Comparison of ENCODE assay signal across 8 cellular contexts in genomic region chr11:416757-417621, GRCh38.
DNase-seq lines count a peak whose midpoint lies in the region; ATAC-seq and TF ChIP-seq lines count a peak whose summit lies in the region.

No MANE protein-coding gene starts in this region.

- DNase-seq in NCI-H1436 (lab: John Stamatoyannopoulos, UW) (peak; percentile 36), NCI-H1436 treated with DMSO at 0.1 percent for 48 hours (lab: John Stamatoyannopoulos, UW) (no peak), NCI-H748 (lab: John Stamatoyannopoulos, UW; ENCODE audit: unreplicated experiment) (peak; percentile 89), astrocyte of the spinal cord (ENCODE audit: low read depth, low spot score) (no peak), kidney tubule cell (ENCODE audit: low spot score) (peak; percentile 56)

- peaks cover 0 to 44% (median 30%) of the 10 kb centered on the region in 5 donors for H3K4me1 ChIP-seq in subcutaneous abdominal adipose tissue (ENCODE audit: control insufficient read depth in 5 of 5, insufficient read depth in 5 of 5, low read length in 5 of 5)

- H3K9me3 ChIP-seq in subcutaneous abdominal adipose tissue (ENCODE audit: control insufficient read depth in 5 of 5, low read length in 5 of 5) = no peaks in the 10 kb centered on the region

- in situ Hi-C loops in astrocyte of the spinal cord (cut with HindIII; ENCODE audit: low sequenced_read_pairs) = no loop called here

- no peak for TF ChIP-seq CTCF in astrocyte of the spinal cord (IDR thresholded peaks at IDR 0.05; ENCODE audit: low read depth, low read length)

- H3K27ac ChIP-seq in subcutaneous abdominal adipose tissue (ENCODE audit: low read depth, low read length) = peak overlapping the region; percentile 46

- ATAC-seq in HG02884 (IDR thresholded peaks at IDR 0.05; ENCODE audit: unreplicated experiment) (no peak), HG03280 (IDR thresholded peaks at IDR 0.05; ENCODE audit: unreplicated experiment) (no peak)

- H3K27me3 ChIP-seq in subcutaneous abdominal adipose tissue (ENCODE audit: control insufficient read depth in 5 of 5, insufficient read depth in 4 of 5, low read length in 5 of 5) = peaks cover 14 to 38% (median 21%) of the 10 kb centered on the region in 5 donors

- H3K36me3 ChIP-seq in subcutaneous abdominal adipose tissue (ENCODE audit: control insufficient read depth in 5 of 5, insufficient read depth in 5 of 5, low read length in 5 of 5) = no peaks in the 10 kb centered on the region

- H3K4me3 ChIP-seq in astrocyte of the spinal cord (ENCODE audit: low read depth, low read length) = peak overlapping the region; percentile 29
- peak overlapping the region in 4 of 5 donors; percentile 55 to 82 (median 64) for H3K4me3 ChIP-seq in subcutaneous abdominal adipose tissue (ENCODE audit: low read depth in 1 of 5, low read length in 5 of 5)

- peak overlapping the region in 3 of 5 donors; percentile 30 to 56 (median 51) for H3K9ac ChIP-seq in subcutaneous abdominal adipose tissue (ENCODE audit: low read length in 5 of 5)

Comparison
In these comparisons a context has a peak if more than half of its experiments do, and no peak if none do; other contexts are left out.
1. DNase-seq: peak in NCI-H1436 (single experiment), NCI-H748 (single experiment) and kidney tubule cell (single experiment); none in NCI-H1436 treated with DMSO at 0.1 percent for 48 hours (single experiment) and astrocyte of the spinal cord (single experiment).